ENCODE assay signal across 9 cellular contexts in the genomic region with DNA sequence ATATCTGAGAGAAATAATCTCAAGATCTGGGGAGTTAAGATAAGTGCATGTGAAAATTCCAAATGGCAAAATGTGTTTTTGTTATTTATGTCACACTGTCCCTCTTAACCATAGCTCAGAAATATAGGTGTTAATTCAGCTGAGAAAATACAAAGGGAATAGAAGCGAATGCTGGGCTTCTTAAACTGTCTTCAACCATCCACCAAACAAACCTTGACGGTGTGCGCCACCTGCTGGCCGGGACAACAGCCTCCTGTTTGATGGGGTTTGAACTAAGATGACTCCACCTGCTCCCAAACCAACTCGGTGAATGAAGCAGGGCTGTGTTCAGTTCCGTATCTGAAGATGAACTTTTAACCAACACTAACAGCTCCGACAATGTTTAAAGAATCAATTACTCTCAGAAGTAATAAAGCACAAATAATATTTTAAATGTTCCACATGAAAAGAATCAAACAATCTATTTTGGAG. TPM values are rescaled to one million over a fixed set of nuclear protein-coding genes. Genes with fewer than 3 reads are reported as not detected.
A peak's percentile ranks its signal among the peaks of the same experiment; 100 is the strongest.
DNase-seq lines count a peak whose midpoint lies in the region; ATAC-seq, FAIRE-seq and TF ChIP-seq lines count a peak whose summit lies in the region.
"Not testable (repeated sequence)": the region's sequence is repeated elsewhere in the genome, so short reads cannot be mapped to it uniquely, and the experiment has no call there.
"Had no signal": no experiment of that assay in that cellular context is flagged by ENCODE, and none has a peak within 500 bp of the region (broad histone marks: within the 10 kb centered on the region; RNA-seq: fewer than 3 reads in every experiment).

No MANE protein-coding gene starts in this region.

- FAIRE-seq in colon (lab: Jason Lieb, UNC): peak; percentile 66

- not testable (repeated sequence) for H3K4me3 Mint-ChIP-seq in T-cell; osteocyte (ENCODE audit: unreplicated experiment)

- H3K9me3 Mint-ChIP-seq in T-cell; osteocyte (ENCODE audit: unreplicated experiment): not testable (repeated sequence)

- TF ChIP-seq CTCF in osteocyte (IDR thresholded peaks at IDR 0.05): peak; percentile 48

- CTCF ChIA-PET in T-cell (lab: Charles Lee): not testable (repeated sequence)

- H3K4me1 Mint-ChIP-seq in T-cell; osteocyte (ENCODE audit: unreplicated experiment): not testable (repeated sequence)

- not testable (repeated sequence) for H3K9me3 ChIP-seq in right cardiac atrium (ENCODE audit: control insufficient read depth, low read length)

- DNase-seq in T-cell; right cardiac atrium; osteocyte (ENCODE audit: extremely low spot score, unreplicated experiment): not testable (repeated sequence)

- not testable (repeated sequence) for H3K27me3 ChIP-seq in right cardiac atrium (ENCODE audit: control insufficient read depth, insufficient read depth)

- POLR2A ChIA-PET in T-cell (lab: Charles Lee): not testable (repeated sequence)

- H3K27ac Mint-ChIP-seq in T-cell; osteocyte (ENCODE audit: unreplicated experiment): not testable (repeated sequence)

- H3K4me3 ChIP-seq in right cardiac atrium (ENCODE audit: low read length): not testable (repeated sequence)

- ATAC-seq in GM18517 (IDR thresholded peaks at IDR 0.05; ENCODE audit: unreplicated experiment): peak; percentile 76
- peak; percentile 88 for ATAC-seq in GM21723 (IDR thresholded peaks at IDR 0.05; ENCODE audit: unreplicated experiment)
- ATAC-seq in HG03280 (IDR thresholded peaks at IDR 0.05; ENCODE audit: unreplicated experiment): peak; percentile 81
- ATAC-seq in T-cell (replicated peaks in 1 of 4): peak in 3 of 4 experiments; percentile 55 to 75 (median 73)
- ATAC-seq in right cardiac atrium: peak; percentile 63 to 66

- not testable (repeated sequence) for H3K36me3 Mint-ChIP-seq in T-cell; osteocyte (ENCODE audit: unreplicated experiment)

- 18% methylated on average over 3 of the region's 7 CpGs for WGBS in right cardiac atrium

- not testable (repeated sequence) for H3K4me1 ChIP-seq in right cardiac atrium (ENCODE audit: control insufficient read depth, insufficient read depth, low read length)

- H3K27me3 Mint-ChIP-seq in T-cell; osteocyte (ENCODE audit: unreplicated experiment): not testable (repeated sequence)

- intact Hi-C loops in right cardiac atrium (cut with DNase I): not testable (repeated sequence)

- H3K27ac ChIP-seq in right cardiac atrium (ENCODE audit: low read length): not testable (repeated sequence)

RNA-seq across cellular contexts. Expression of gene TTLL2, which starts 46.9 kb away (rescaled TPM):
- total RNA-seq in T-cell (not detected), right cardiac atrium (not detected), osteocyte (not detected in 2 replicates)
- polyA plus RNA-seq in right cardiac atrium: not detected
- total RNA-seq: dermis blood vessel endothelial cell, mammary epithelial cell had no signal
- polyA plus RNA-seq: mammary epithelial cell had no signal
